ENCODE assay signal across 8 cellular contexts in genomic region chr16:3264137-3265036, GRCh38.
DNase-seq lines count a peak whose midpoint lies in the region; TF ChIP-seq lines count a peak whose summit lies in the region.

No MANE protein-coding gene starts in this region.

- peak overlapping the region; percentile 92 for H2AFZ ChIP-seq in MM.1S (ENCODE audit: low read length)

- H3K79me2 ChIP-seq in MM.1S (ENCODE audit: low read length) = no peaks in the 10 kb centered on the region

- H3K4me3 ChIP-seq in MM.1S (ENCODE audit: low read length) = peak overlapping the region; percentile 80
- H3K4me3 ChIP-seq in neutrophil (ENCODE audit: low read depth in 1 of 2, low read length in 1 of 2) = peak overlapping the region; percentile 78 to 89

- H3K27ac ChIP-seq in MM.1S (ENCODE audit: low read length) (peak overlapping the region; percentile 80; the same call in 1 of the 2 replicates), neutrophil (peak overlapping the region; percentile 97)

- H3F3A ChIP-seq in MM.1S (ENCODE audit: insufficient read depth, low read length) = peaks cover 10% of the 10 kb centered on the region

- H3K36me3 ChIP-seq in MM.1S (replicated peaks; ENCODE audit: insufficient read depth, low read length) (no peaks in the 10 kb centered on the region), neutrophil (peaks cover 41% of the 10 kb centered on the region)

- H4K20me1 ChIP-seq in MM.1S (ENCODE audit: insufficient read depth, low read length) = no peaks in the 10 kb centered on the region

- H3K27me3 ChIP-seq in MM.1S (replicated peaks; ENCODE audit: insufficient read depth, low read length) (peaks cover 2% of the 10 kb centered on the region; the same call in 1 of the 2 replicates), neutrophil (no peaks in the 10 kb centered on the region)

- peak; percentile 98 for DNase-seq in GDM1 (lab: John Stamatoyannopoulos, UW)
- peak; percentile 97 for DNase-seq in HCEC 1CT
- DNase-seq in MM.1S = peak; percentile 97
- peak; percentile 89 for DNase-seq in SIG-M5 (lab: John Stamatoyannopoulos, UW)
- peak; percentile 91 to 94 (median 93) for DNase-seq in activated naive CD4-positive, alpha-beta T cell (lab: John Stamatoyannopoulos, UW)
- peak; percentile 95 for DNase-seq in foreskin melanocyte
- DNase-seq in superior temporal gyrus (ENCODE audit: extremely low spot score) = peak; percentile 98

- peak; percentile 37 for TF ChIP-seq CTCF in MM.1S (IDR thresholded peaks at IDR 0.05; ENCODE audit: low read length)
- peak; percentile 73 for TF ChIP-seq CTCF in neutrophil (IDR thresholded peaks at IDR 0.05)

- H3K9me3 ChIP-seq in MM.1S (replicated peaks; ENCODE audit: insufficient read depth, low read length) (no peaks in the 10 kb centered on the region), neutrophil (no peaks in the 10 kb centered on the region)

- peak overlapping the region; percentile 84 for H3K4me2 ChIP-seq in MM.1S (ENCODE audit: low read depth, low read length)

- H3K9me2 ChIP-seq in MM.1S (replicated peaks; ENCODE audit: insufficient read depth, low read length) = no peaks in the 10 kb centered on the region

- H3K4me1 ChIP-seq in MM.1S (ENCODE audit: low read length) (0 out of 2 replicates have a peak, but pooled peaks cover 3% of the 10 kb centered on the region), neutrophil (ENCODE audit: control insufficient read depth in 1 of 2, insufficient read depth in 1 of 2, low read depth in 1 of 2, low read length in 1 of 2) (peaks cover 79 to 87% of the 10 kb centered on the region in 2 experiments)

- H3K9ac ChIP-seq in MM.1S (ENCODE audit: low read length) = peak overlapping the region; percentile 71

Comparison
In these comparisons a context has a peak if more than half of its experiments do, and no peak if none do; other contexts are left out.
1. Peak in every context shown above with its lines: DNase-seq, H3K4me3 ChIP-seq and H3K27ac ChIP-seq.